8 cellular contexts compared by ENCODE assay signal in the genomic region with DNA sequence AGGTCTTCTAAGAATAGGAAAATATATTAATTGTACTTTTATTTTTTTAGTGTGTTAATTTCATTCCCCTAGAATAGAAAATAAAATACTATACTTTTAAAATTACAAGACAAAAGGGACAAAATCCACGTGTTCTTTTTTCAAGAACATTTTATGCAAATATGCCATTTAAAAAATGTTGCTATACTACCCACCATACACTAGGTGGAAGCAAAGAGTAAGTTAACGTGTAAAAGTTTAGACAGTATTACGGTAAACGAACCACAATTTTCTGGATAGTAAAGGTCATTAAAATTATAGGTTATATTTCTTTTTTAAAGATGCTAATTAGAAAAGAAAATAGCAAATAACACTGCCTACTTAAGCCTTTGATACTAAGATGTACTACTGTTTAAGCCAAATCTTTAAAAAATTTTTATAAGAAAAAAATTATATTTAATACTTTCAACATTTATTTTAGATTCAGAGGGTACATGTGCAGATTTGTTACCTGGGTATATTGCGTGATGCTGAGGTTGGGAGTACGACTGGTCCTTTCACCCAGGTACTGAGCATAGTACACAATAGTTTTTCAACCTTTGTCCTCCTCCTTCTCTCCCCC.
DNase-seq lines count a peak whose midpoint lies in the region; ATAC-seq, FAIRE-seq and TF ChIP-seq lines count a peak whose summit lies in the region.

No MANE protein-coding gene starts in this region.

- H3K4me3 ChIP-seq in A549 (no peak overlapping the region), lung (no peak overlapping the region)

- H3K4me3 Mint-ChIP-seq in brain: no peak overlapping the region

- no peaks in the 10 kb centered on the region for H3K27me3 ChIP-seq in lung (ENCODE audit: control insufficient read depth, insufficient read depth)

- no peaks in the 10 kb centered on the region for H3K36me3 ChIP-seq in lung (ENCODE audit: control insufficient read depth in 2 of 2, insufficient read depth in 2 of 2, low read length in 2 of 2)

- DNase-seq in A549 (ENCODE audit: low read depth in 1 of 2, low spot score in 1 of 2) (peak; percentile 7 to 31), GM12891 (ENCODE audit: insufficient read length, low spot score) (no peak), NCI-H1694 treated with DMSO at 0.1 percent for 48 hours (lab: John Stamatoyannopoulos, UW) (peak; percentile 21), lung (ENCODE audit: low spot score) (no peak)
- no peak for DNase-seq in activated CD8-positive, alpha-beta memory T cell treated with anti-CD3 and anti-CD28 coated beads, Interleukin-2, amount 50 U/mL, for 4 hours
- no peak for DNase-seq in stimulated activated CD4-positive, alpha-beta T cell treated with anti-CD3 and anti-CD28 coated beads, Interleukin-4, amount 100 ng/mL, for 1 hour

- no peak overlapping the region for H3K4me2 ChIP-seq in A549

- peaks cover 5% of the 10 kb centered on the region for H3K4me1 Mint-ChIP-seq in brain

- FAIRE-seq in A549 (lab: Jason Lieb, UNC) (no peak), GM12891 (lab: Jason Lieb, UNC) (peak; percentile 82)

- POLR2A ChIA-PET in A549 (lab: Yijun Ruan, JAX): no interaction called here

- no peak overlapping the region for H3K27ac ChIP-seq in A549
- no peak overlapping the region for H3K27ac ChIP-seq in lung (ENCODE audit: low read depth in 1 of 2, low read length in 1 of 2)

- no peaks in the 10 kb centered on the region for H3K4me1 ChIP-seq in A549
- no peaks in the 10 kb centered on the region for H3K4me1 ChIP-seq in lung (ENCODE audit: control insufficient read depth in 2 of 2, insufficient read depth in 2 of 2, low read length in 2 of 2)

- TF ChIP-seq POLR2A in A549 (IDR thresholded peaks at IDR 0.05; ENCODE audit: low read length) (no peak), GM12891 (IDR thresholded peaks at IDR 0.05; ENCODE audit: low read depth, low read length) (no peak)

- TF ChIP-seq RAD21 in A549 (conservative IDR thresholded peaks at IDR 0.05 in 1 of 2, IDR thresholded peaks at IDR 0.05 in 1 of 2): peak; percentile 59 to 62

- WGBS in A549 (ENCODE audit: missing lambda C conversion rate): under 1% methylated on average over 6 of the region's 6 CpGs
- 11 to 20% methylated on average over 6 of the region's 6 CpGs for WGBS in lung, 2 donors

- no peak for TF ChIP-seq EP300 in A549 (IDR thresholded peaks at IDR 0.05)

- no peaks in the 10 kb centered on the region for H3K9me3 ChIP-seq in A549
- H3K9me3 ChIP-seq in lung (ENCODE audit: control insufficient read depth in 2 of 2, insufficient read depth in 1 of 2, low read length in 1 of 2): no peaks in the 10 kb centered on the region

- ATAC-seq in A549: no peak; a peak in 1 of 6 replicates
- peak; percentile 79 for ATAC-seq in HG02798 (IDR thresholded peaks at IDR 0.05; ENCODE audit: poor library complexity, unreplicated experiment)
- ATAC-seq in lung (ENCODE audit: insufficient read depth, low FRiP score): peak; percentile 78

- no peak overlapping the region for H3K27ac Mint-ChIP-seq in brain

- peak; percentile 46 for TF ChIP-seq CTCF in A549 (IDR thresholded peaks at IDR 0.05)
- TF ChIP-seq CTCF in brain (conservative IDR thresholded peaks at IDR 0.05): peak; percentile 62 to 79
- peak; percentile 41 for TF ChIP-seq CTCF in lung (IDR thresholded peaks at IDR 0.05; ENCODE audit: control extremely low read depth, extremely low read depth)

- peaks cover 0 to 3% (median 0%) of the 10 kb centered on the region in 5 experiments for H3K9me3 Mint-ChIP-seq in brain

- H3K27me3 Mint-ChIP-seq in brain: no peaks in the 10 kb centered on the region

- CTCF ChIA-PET in A549 (lab: Yijun Ruan, JAX): interaction anchor here (1.0 to 1.8 kb wide), 2 partner anchors 17 to 407 kb away, joined by 3 to 5 read pairs; no protein-coding TSS in a partner anchor

- no peaks in the 10 kb centered on the region for H3K36me3 Mint-ChIP-seq in brain

TF ChIP-seq in A549, 52 proteins besides CTCF, POLR2A, EP300 and RAD21:
- TF ChIP-seq HOXA7 (CRISPR knock-in tag; IDR thresholded peaks at IDR 0.05) (no peak), SMC3 (IDR thresholded peaks at IDR 0.05) (peak; percentile 41; the same call in 1 of the 3 replicates)

TF ChIP-seq in GM12891, 5 proteins besides CTCF, POLR2A, EP300 and RAD21:
- no peak for TF ChIP-seq POU2F2 (IDR thresholded peaks at IDR 0.05; ENCODE audit: low read depth, low read length)
- no peak for TF ChIP-seq PAX5 (IDR thresholded peaks at IDR 0.05; ENCODE audit: insufficient read depth, low read length, severe bottlenecking)
- TF ChIP-seq SPI1 (IDR thresholded peaks at IDR 0.05; ENCODE audit: low read depth, low read length): no peak
- TF ChIP-seq TAF1 (IDR thresholded peaks at IDR 0.05; ENCODE audit: low read depth, low read length): no peak
- no peak for TF ChIP-seq POLR2AphosphoS5 (IDR thresholded peaks at IDR 0.05; ENCODE audit: low read depth, low read length)

Comparison
In these comparisons a context has a peak if more than half of its experiments do, and no peak if none do; other contexts are left out.
1. ATAC-seq: peak in HG02798 (single experiment) and lung (single experiment); none in A549 (0 of 2).
2. DNase-seq: peak in A549 (2 of 2) and NCI-H1694 treated with DMSO at 0.1 percent for 48 hours (single experiment); none in GM12891 (single experiment), lung (single experiment), activated CD8-positive, alpha-beta memory T cell treated with anti-CD3 and anti-CD28 coated beads, Interleukin-2, amount 50 U/mL, for 4 hours (single experiment) and stimulated activated CD4-positive, alpha-beta T cell treated with anti-CD3 and anti-CD28 coated beads, Interleukin-4, amount 100 ng/mL, for 1 hour (single experiment).
3. Peak in every context shown above with its lines, with median percentiles within 50 percentile points of each other: CTCF ChIP-seq.